32 cellular contexts compared by ENCODE assay signal in genomic region chr19:7662657-7663056, GRCh38. TPM values are rescaled to one million over a fixed set of nuclear protein-coding genes. Genes with fewer than 3 reads are reported as not detected.
"Had no signal": no experiment of that assay in that cellular context is flagged by ENCODE, and none has a peak within 500 bp of the region (broad histone marks: within the 10 kb centered on the region; RNA-seq: fewer than 3 reads in every experiment).

No MANE protein-coding gene starts in this region.

- H3K4me1 ChIP-seq: colonic mucosa, gastrocnemius medialis had no signal

- H3K27ac Mint-ChIP-seq: dendritic cell treated with granulocyte-macrophage colony-stimulating factor and Interleukin-4, amounts not matched to agents 40 ng/mL and 50 ng/mL, for 4 days; effector memory CD8-positive, alpha-beta T cell; endodermal cell; mesothelial cell of epicardium; naive B cell had no signal

- DNase-seq: colonic mucosa; cortex of kidney; effector CD8-positive, alpha-beta T cell; effector memory CD8-positive, alpha-beta T cell; endodermal cell; erythroblast; esophagus squamous epithelium; foreskin fibroblast; foreskin melanocyte; gastrocnemius medialis; glutamatergic neuron; head of caudate nucleus; heart right ventricle; hippocampal formation; left cardiac atrium; left lung; left ventricle myocardium superior; lower lobe of right lung; mesenchymal stem cell; mucosa of descending colon; naive B cell had no signal

- ATAC-seq: effector memory CD8-positive, alpha-beta T cell; esophagus mucosa; gastrocnemius medialis; heart right ventricle; left cardiac atrium; left lung; left ventricle myocardium superior; lower lobe of right lung; mucosa of descending colon had no signal

- H3K36me3 ChIP-seq: colonic mucosa, esophagus squamous epithelium, gastrocnemius medialis, heart right ventricle, left lung, lower lobe of right lung had no signal

- H3K4me3 Mint-ChIP-seq: dendritic cell treated with granulocyte-macrophage colony-stimulating factor and Interleukin-4, amounts not matched to agents 40 ng/mL and 50 ng/mL, for 4 days; effector memory CD8-positive, alpha-beta T cell; endodermal cell; mesothelial cell of epicardium had no signal

- H3K36me3 Mint-ChIP-seq: mesothelial cell of epicardium, naive B cell had no signal

- H3K27me3 ChIP-seq: colonic mucosa had no signal

- H3K27me3 Mint-ChIP-seq: dendritic cell treated with granulocyte-macrophage colony-stimulating factor and Interleukin-4, amounts not matched to agents 40 ng/mL and 50 ng/mL, for 4 days had no signal

- H3K9me3 ChIP-seq: colonic mucosa, esophagus squamous epithelium, gastrocnemius medialis, heart right ventricle, left lung, lower lobe of right lung, mucosa of descending colon had no signal

- H3K4me3 ChIP-seq: colonic mucosa, esophagus squamous epithelium, gastrocnemius medialis, heart right ventricle, left lung, lower lobe of right lung, mucosa of descending colon had no signal

- H3K27ac ChIP-seq: colonic mucosa, epithelial cell of prostate, esophagus squamous epithelium, gastrocnemius medialis, heart right ventricle, left lung, lower lobe of right lung had no signal

- H3K4me1 Mint-ChIP-seq: endodermal cell, mesothelial cell of epicardium had no signal

- H3K9me3 Mint-ChIP-seq: dendritic cell treated with granulocyte-macrophage colony-stimulating factor and Interleukin-4, amounts not matched to agents 40 ng/mL and 50 ng/mL, for 4 days; effector memory CD8-positive, alpha-beta T cell; endodermal cell; mesothelial cell of epicardium; naive B cell had no signal

RNA-seq across cellular contexts. Expression of gene RETN, which starts 6.2 kb away (rescaled TPM):
- total RNA-seq: colonic mucosa, dermis microvascular lymphatic vessel endothelial cell, endodermal cell, esophagus mucosa, glomerular endothelial cell, left ventricle myocardium superior, lower leg skin, lung microvascular endothelial cell, mesothelial cell of epicardium, mucosa of descending colon, myocyte had no signal

RNA-seq across cellular contexts. Expression of gene MCEMP1, which starts 14.2 kb away (rescaled TPM):
- total RNA-seq: dermis microvascular lymphatic vessel endothelial cell, endodermal cell, glomerular endothelial cell, kidney epithelial cell, lower leg skin, lung microvascular endothelial cell, mesothelial cell of epicardium, myocyte had no signal

RNA-seq across cellular contexts. Expression of gene STXBP2, which starts 25.7 kb away (rescaled TPM):
- total RNA-seq: myocyte had no signal

RNA-seq across cellular contexts. Expression of gene PCP2, which starts 29.1 kb away (rescaled TPM):
- total RNA-seq: dermis microvascular lymphatic vessel endothelial cell, esophagus mucosa, gastrocnemius medialis, glomerular endothelial cell, kidney epithelial cell, left cardiac atrium, lung microvascular endothelial cell, mesenteric fat pad, myocyte had no signal
